In genomic region chr16:87316923-87317765, GRCh38 we compare ENCODE assay signal across 8 cellular contexts. TPM values are rescaled to one million over a fixed set of nuclear protein-coding genes. Genes with fewer than 3 reads are reported as not detected.
DNase-seq lines count a peak whose midpoint lies in the region; ATAC-seq, FAIRE-seq and TF ChIP-seq lines count a peak whose summit lies in the region.

Gene C16orf95, minus strand, starts transcription at chr16:87317392. Its CDS starts 150 bp downstream, at chr16:87317242.

- ATAC-seq in GM18502 (IDR thresholded peaks at IDR 0.05; ENCODE audit: poor library complexity, unreplicated experiment), result peak; percentile 92
- ATAC-seq in HG02943 (IDR thresholded peaks at IDR 0.05; ENCODE audit: low read depth, unreplicated experiment), result peak; percentile 84
- peak; percentile 93 for ATAC-seq in T-helper 17 cell
- peak; percentile 96 to 97 (median 96) for ATAC-seq in psoas muscle

- WGBS in psoas muscle, 3 donors, result 0 to 1% (median 1%) methylated on average over 50 to 65 of the region's 65 CpGs

- intact Hi-C loops in psoas muscle (cut with DNase I), result loop anchor here (1.0 to 10.0 kb wide), 5 partner anchors 66 to 1512 kb away; partner anchors contain the start of genes FBXO31 (in 1 of the 2) and MAP1LC3B (in 1 of the 2)

- peaks cover 13% of the 10 kb centered on the region for H3K4me1 Mint-ChIP-seq in T-helper 17 cell

- H3K27me3 ChIP-seq in right atrium auricular region (no peaks in the 10 kb centered on the region), psoas muscle (ENCODE audit: insufficient read depth in 3 of 3, low read length in 2 of 3) (no peaks in the 10 kb centered on the region)

- peak; percentile 54 to 75 for TF ChIP-seq CTCF in right atrium auricular region (IDR thresholded peaks at IDR 0.05)
- peak; percentile 66 for TF ChIP-seq CTCF in psoas muscle (IDR thresholded peaks at IDR 0.05)

- H3K4me3 ChIP-seq in right atrium auricular region, result peak within 1 kb of the TSS; percentile 64 to 94
- H3K4me3 ChIP-seq in psoas muscle, result peak within 1 kb of the TSS; percentile 100

- H3K36me3 ChIP-seq in right atrium auricular region (no peaks in the 10 kb centered on the region), psoas muscle (ENCODE audit: insufficient read depth in 1 of 2, low read depth in 1 of 2) (peaks cover 0 to 5% of the 10 kb centered on the region in 2 donors)

- H3K36me3 Mint-ChIP-seq in T-helper 17 cell (ENCODE audit: low read depth), result no peaks in the 10 kb centered on the region

- H3K9me3 ChIP-seq in T-helper 17 cell (ENCODE audit: control insufficient read depth, low read length, poor library complexity, severe bottlenecking), result no peaks in the 10 kb centered on the region
- H3K9me3 ChIP-seq in right atrium auricular region, result no peaks in the 10 kb centered on the region
- H3K9me3 ChIP-seq in psoas muscle, result no peaks in the 10 kb centered on the region

- H3K27ac ChIP-seq in angular gyrus (ENCODE audit: low read depth, low read length) (peak within 1 kb of the TSS; percentile 94), right atrium auricular region (peak within 1 kb of the TSS; percentile 94 to 98), psoas muscle (peak within 1 kb of the TSS; percentile 96)

- peak within 1 kb of the TSS; percentile 97 for H3K4me3 Mint-ChIP-seq in T-helper 17 cell

- H3K4me1 ChIP-seq in right atrium auricular region, result peaks cover 0 to 7% of the 10 kb centered on the region in 2 donors
- peaks cover 16% of the 10 kb centered on the region for H3K4me1 ChIP-seq in psoas muscle

- FAIRE-seq in urothelium cell line (lab: Jason Lieb, UNC), result no peak

- no peaks in the 10 kb centered on the region for H3K27me3 Mint-ChIP-seq in T-helper 17 cell

- DNase-seq in NCI-H1694 treated with DMSO at 0.1 percent for 48 hours (lab: John Stamatoyannopoulos, UW) (peak; percentile 80), T-helper 17 cell (peak; percentile 89 to 99 (median 93)), right atrium auricular region (ENCODE audit: low spot score) (peak; percentile 98), psoas muscle (peak; percentile 95 to 98), urothelium cell line (ENCODE audit: low spot score) (peak; percentile 100)

- H3K27ac Mint-ChIP-seq in T-helper 17 cell, result peak within 1 kb of the TSS; percentile 94

RNA-seq across cellular contexts. Expression of gene C16orf95, which starts in this region (rescaled TPM):
- total RNA-seq in T-helper 17 cell (1 to 10 TPM; 2.0 to 2.6 TPM), right atrium auricular region (1 to 10 TPM in 1 of 2 donors, under 1 TPM in 1; 0.59 to 2.4 TPM), psoas muscle (1 to 10 TPM; 5.3 to 8.1 (median 6.0) TPM)
- 1 to 10 TPM; 1.7 to 6.8 (median 2.0) TPM for polyA plus RNA-seq in psoas muscle

Comparison
In these comparisons a context has a peak if more than half of its experiments do, and no peak if none do; other contexts are left out.
1. Peak in every context shown above with its lines: DNase-seq, ATAC-seq, H3K4me3 ChIP-seq and H3K27ac ChIP-seq.